10 cellular contexts compared by ENCODE assay signal in genomic region chr6:21856096-21856825, GRCh38.
DNase-seq lines count a peak whose midpoint lies in the region; ATAC-seq, FAIRE-seq and TF ChIP-seq lines count a peak whose summit lies in the region.
"Had no signal": no experiment of that assay in that cellular context is flagged by ENCODE, and none has a peak within 500 bp of the region (broad histone marks: within the 10 kb centered on the region; RNA-seq: fewer than 3 reads in every experiment).

No MANE protein-coding gene starts in this region.

- H3K4me3 ChIP-seq in Panc1 (ENCODE audit: low read depth in 2 of 2, low read length in 2 of 2) (no peak overlapping the region), epithelial cell of proximal tubule (ENCODE audit: low read depth, low read length) (no peak overlapping the region)

- peak; percentile 85 for DNase-seq in HCEC 1CT
- DNase-seq in Panc1 (ENCODE audit: low read depth, low spot score): peak; percentile 2
- peak; percentile 78 for DNase-seq in epithelial cell of proximal tubule (ENCODE audit: low read depth)
- peak; percentile 94 for DNase-seq in renal cortical epithelial cell (ENCODE audit: low read depth)
- no peak for DNase-seq in NAMALWA (ENCODE audit: low spot score)
- DNase-seq in GM19239 (ENCODE audit: insufficient read length, low spot score): no peak
- no peak for DNase-seq in stimulated activated CD4-positive, alpha-beta T cell treated with anti-CD3 and anti-CD28 coated beads, Interleukin-2, amount 100 ng/mL, for 24 hours
- DNase-seq: NCI-H1417 treated with DMSO at 0.1 percent for 48 hours had no signal

- no peak overlapping the region for H3K27ac ChIP-seq in Panc1 (ENCODE audit: low read length)

- CTCF ChIA-PET in Panc1 (lab: Charles Lee): no interaction called here

- in situ Hi-C loops in Panc1 (cut with HindIII; ENCODE audit: low pct_unique_long_range_greater_than_20kb, low sequenced_read_pairs): no loop called here

- no peaks in the 10 kb centered on the region for H3K9me3 ChIP-seq in Panc1 (ENCODE audit: control insufficient read depth, insufficient read depth, low read depth, low read length)

- TF ChIP-seq CTCF in Panc1 (IDR thresholded peaks at IDR 0.05) (no peak), epithelial cell of proximal tubule (conservative IDR thresholded peaks at IDR 0.05; ENCODE audit: low read depth, low read length) (no peak)

- no TSS peak for BruUV-seq in Panc1 (replicated peaks; lab: Mats Ljungman, UMichigan)

- intact Hi-C loops in Panc1 (cut with micrococcal nuclease; ENCODE audit: unreplicated experiment): no loop called here

- ATAC-seq in Panc1: no peak
- ATAC-seq in activated CD4-positive, CD25-positive, alpha-beta regulatory T cell treated with anti-CD3 and anti-CD28 coated beads, Interleukin-2, amount 50 U/mL, for 24 hours: no peak
- ATAC-seq: sciatic nerve had no signal

- H3K27me3 ChIP-seq in Panc1 (ENCODE audit: control insufficient read depth, insufficient read depth, low read length): no peaks in the 10 kb centered on the region

- FAIRE-seq in GM19239 (lab: Jason Lieb, UNC): no peak

- POLR2A ChIA-PET in Panc1 (lab: Charles Lee): no interaction called here

- H3K4me1 ChIP-seq in Panc1 (ENCODE audit: control insufficient read depth, insufficient read depth, low read length): no peaks in the 10 kb centered on the region

- no peaks in the 10 kb centered on the region for H3K36me3 ChIP-seq in Panc1 (ENCODE audit: control insufficient read depth, insufficient read depth, low read length)

Comparison
In these comparisons a context has a peak if more than half of its experiments do, and no peak if none do; other contexts are left out.
1. DNase-seq: peak in HCEC 1CT (single experiment), Panc1 (single experiment), epithelial cell of proximal tubule (single experiment) and renal cortical epithelial cell (single experiment); none in NAMALWA (single experiment), GM19239 (single experiment) and stimulated activated CD4-positive, alpha-beta T cell treated with anti-CD3 and anti-CD28 coated beads, Interleukin-2, amount 100 ng/mL, for 24 hours (0 of 2).